10 cellular contexts compared by ENCODE assay signal in genomic region chr12:89453579-89453978, GRCh38.
DNase-seq lines count a peak whose midpoint lies in the region; ATAC-seq and TF ChIP-seq lines count a peak whose summit lies in the region.
"Had no signal": no experiment of that assay in that cellular context is flagged by ENCODE, and none has a peak within 500 bp of the region (broad histone marks: within the 10 kb centered on the region; RNA-seq: fewer than 3 reads in every experiment).

No MANE protein-coding gene starts in this region.

- no peaks in the 10 kb centered on the region for H3K9me3 Mint-ChIP-seq in neural progenitor cell
- no peaks in the 10 kb centered on the region for H3K9me3 Mint-ChIP-seq in activated naive CD8-positive, alpha-beta T cell treated with anti-CD3 and anti-CD28 coated beads for 36 hours

- H3K79me2 ChIP-seq in neural progenitor cell (ENCODE audit: low read depth), result no peaks in the 10 kb centered on the region

- H3K4me1 ChIP-seq in RWPE2 (ENCODE audit: insufficient read depth, poor library complexity, severe bottlenecking) (peaks cover 38% of the 10 kb centered on the region), neural progenitor cell (peaks cover 52% of the 10 kb centered on the region)

- peaks cover 28% of the 10 kb centered on the region for H3F3A ChIP-seq in neural progenitor cell (ENCODE audit: low read depth)

- no peaks in the 10 kb centered on the region for H3K27me3 Mint-ChIP-seq in neural progenitor cell (ENCODE audit: insufficient read depth, low read depth)
- no peaks in the 10 kb centered on the region for H3K27me3 Mint-ChIP-seq in activated naive CD8-positive, alpha-beta T cell treated with anti-CD3 and anti-CD28 coated beads for 36 hours
- H3K27me3 Mint-ChIP-seq: progenitor cell of endocrine pancreas had no signal

- no peak overlapping the region for H3K4me3 ChIP-seq in RWPE2 (ENCODE audit: severe bottlenecking)
- H3K4me3 ChIP-seq in fibroblast of villous mesenchyme (ENCODE audit: low read depth, low read length), result no peak overlapping the region
- no peak overlapping the region for H3K4me3 ChIP-seq in neural progenitor cell

- peak; percentile 48; the same call in 2 of the 3 replicates for ATAC-seq in RWPE2 (ENCODE audit: low read depth)

- H3K9ac ChIP-seq in neural progenitor cell, result no peak overlapping the region

- no peaks in the 10 kb centered on the region for H4K20me1 ChIP-seq in neural progenitor cell (ENCODE audit: low read depth)

- H3K27me3 ChIP-seq in RWPE2 (ENCODE audit: insufficient read depth, poor library complexity, severe bottlenecking) (no peaks in the 10 kb centered on the region), neural progenitor cell (no peaks in the 10 kb centered on the region)

- H3K27ac ChIP-seq in RWPE2 (ENCODE audit: poor library complexity, severe bottlenecking), result peak overlapping the region; percentile 68
- H3K27ac ChIP-seq in neural progenitor cell, result no peak overlapping the region

- H3K9me3 ChIP-seq in RWPE2 (ENCODE audit: severe bottlenecking) (no peaks in the 10 kb centered on the region), neural progenitor cell (ENCODE audit: low read depth) (no peaks in the 10 kb centered on the region)

- DNase-seq in AG08396 (ENCODE audit: low spot score) (peak; percentile 38), RWPE2 (ENCODE audit: low spot score) (no peak), fibroblast of villous mesenchyme (ENCODE audit: low read depth) (peak; percentile 93), neural progenitor cell (ENCODE audit: low spot score) (no peak), T-helper 9 cell (no peak), NCI-H1417 (lab: John Stamatoyannopoulos, UW) (no peak)
- DNase-seq in activated CD8-positive, alpha-beta memory T cell treated with anti-CD3 and anti-CD28 coated beads for 24 hours, result no peak
- no peak for DNase-seq in activated naive CD8-positive, alpha-beta T cell treated with anti-CD3 and anti-CD28 coated beads for 36 hours
- DNase-seq: stimulated activated naive CD4-positive, alpha-beta T cell treated with Interleukin-2 at 50 U/mL for 16 hours had no signal

- peaks cover 57% of the 10 kb centered on the region for H3K4me1 Mint-ChIP-seq in neural progenitor cell
- H3K4me1 Mint-ChIP-seq in activated naive CD8-positive, alpha-beta T cell treated with anti-CD3 and anti-CD28 coated beads for 36 hours, result peaks cover 6% of the 10 kb centered on the region

- H3K4me3 Mint-ChIP-seq in neural progenitor cell, result no peak overlapping the region
- H3K4me3 Mint-ChIP-seq in activated naive CD8-positive, alpha-beta T cell treated with anti-CD3 and anti-CD28 coated beads for 36 hours, result no peak overlapping the region

- no peaks in the 10 kb centered on the region for H3K36me3 Mint-ChIP-seq in neural progenitor cell
- H3K36me3 Mint-ChIP-seq in activated naive CD8-positive, alpha-beta T cell treated with anti-CD3 and anti-CD28 coated beads for 36 hours, result peaks cover 10% of the 10 kb centered on the region

- H3K4me2 ChIP-seq in neural progenitor cell, result peak overlapping the region; percentile 21

- H2AFZ ChIP-seq in neural progenitor cell (replicated peaks), result no peak overlapping the region

- TF ChIP-seq CTCF in RWPE2 (IDR thresholded peaks at IDR 0.05; ENCODE audit: poor library complexity, severe bottlenecking) (no peak), fibroblast of villous mesenchyme (IDR thresholded peaks at IDR 0.05; ENCODE audit: insufficient read depth, low read depth, low read length) (no peak), neural progenitor cell (IDR thresholded peaks at IDR 0.05) (no peak)

- H3K36me3 ChIP-seq in RWPE2 (ENCODE audit: low read depth), result peaks cover 11% of the 10 kb centered on the region
- no peaks in the 10 kb centered on the region for H3K36me3 ChIP-seq in neural progenitor cell

- H3K27ac Mint-ChIP-seq in neural progenitor cell, result peak overlapping the region; percentile 79
- no peak overlapping the region for H3K27ac Mint-ChIP-seq in activated naive CD8-positive, alpha-beta T cell treated with anti-CD3 and anti-CD28 coated beads for 36 hours

Comparison
In these comparisons a context has a peak if more than half of its experiments do, and no peak if none do; other contexts are left out.
1. DNase-seq: peak in AG08396 (single experiment) and fibroblast of villous mesenchyme (single experiment); none in RWPE2 (single experiment), neural progenitor cell (single experiment), T-helper 9 cell (single experiment), activated CD8-positive, alpha-beta memory T cell treated with anti-CD3 and anti-CD28 coated beads for 24 hours (single experiment), NCI-H1417 (0 of 3) and activated naive CD8-positive, alpha-beta T cell treated with anti-CD3 and anti-CD28 coated beads for 36 hours (single experiment).